Comparison of ENCODE assay signal across 8 cellular contexts in genomic region chr15:70323111-70323851, GRCh38.
A peak's percentile ranks its signal among the peaks of the same experiment; 100 is the strongest.
DNase-seq lines count a peak whose midpoint lies in the region; ATAC-seq, FAIRE-seq and TF ChIP-seq lines count a peak whose summit lies in the region.

No MANE protein-coding gene starts in this region.

- H3K27ac ChIP-seq in RWPE1: peak overlapping the region; percentile 65
- H3K27ac ChIP-seq in right cardiac atrium (ENCODE audit: low read length): no peak overlapping the region
- H3K27ac ChIP-seq in stomach: peak overlapping the region; percentile 51 to 82 (median 67)

- peaks cover 25% of the 10 kb centered on the region for H3K4me1 ChIP-seq in right cardiac atrium (ENCODE audit: control insufficient read depth, insufficient read depth, low read length)
- peaks cover 59 to 78% (median 68%) of the 10 kb centered on the region in 4 donors for H3K4me1 ChIP-seq in stomach

- H3K36me3 ChIP-seq in H7 (replicated peaks; ENCODE audit: control insufficient read depth, insufficient read depth, low read length) (no peaks in the 10 kb centered on the region), stomach (no peaks in the 10 kb centered on the region)

- H3K9me3 ChIP-seq in right cardiac atrium (ENCODE audit: control insufficient read depth, low read length) (no peaks in the 10 kb centered on the region), stomach (no peaks in the 10 kb centered on the region)

- peak; percentile 70 to 79 for ATAC-seq in right cardiac atrium
- ATAC-seq in HG03196 (IDR thresholded peaks at IDR 0.05; ENCODE audit: unreplicated experiment): no peak
- no peak for ATAC-seq in GM21515 (IDR thresholded peaks at IDR 0.05; ENCODE audit: unreplicated experiment)
- no peak for ATAC-seq in stimulated activated naive CD8-positive, alpha-beta T cell treated with anti-CD3 and anti-CD28 coated beads, Interleukin-15, Interleukin-2, amounts not matched to agents 100 U/mL and 50 U/mL, for 24 hours

- CTCF ChIA-PET in RWPE1 (lab: Yijun Ruan, JAX): interaction anchor here (0.6 to 0.7 kb wide), 2 partner anchors 8 to 277 kb away, joined by 3 to 4 read pairs; no protein-coding TSS in a partner anchor

- TF ChIP-seq EP300 in stomach (IDR thresholded peaks at IDR 0.05): no peak

- FAIRE-seq in D721Med (lab: Jason Lieb, UNC): no peak

- no peak for TF ChIP-seq CTCF in RWPE1 (conservative IDR thresholded peaks at IDR 0.05; ENCODE audit: low read depth)
- TF ChIP-seq CTCF in stomach (IDR thresholded peaks at IDR 0.05): no peak
- TF ChIP-seq CTCF in D721Med (IDR thresholded peaks at IDR 0.05; ENCODE audit: insufficient read depth, missing control alignments): no peak

- DNase-seq in H7 (peak; percentile 30), RWPE1 (ENCODE audit: low spot score) (no peak), right cardiac atrium (peak; percentile 68 to 90 (median 88)), stomach (peak; percentile 38), D721Med (ENCODE audit: insufficient read length, low spot score) (no peak)
- DNase-seq in stimulated activated naive CD8-positive, alpha-beta T cell treated with anti-CD3 and anti-CD28 coated beads, Interleukin-15, Interleukin-2, amounts not matched to agents 100 U/mL and 50 U/mL, for 24 hours: no peak

- POLR2A ChIA-PET in RWPE1 (lab: Yijun Ruan, JAX; ENCODE audit: low non-redundant PET): no interaction called here

- H3K4me3 ChIP-seq in H7 (ENCODE audit: insufficient read depth, low read depth, low read length) (no peak overlapping the region), right cardiac atrium (ENCODE audit: low read length) (no peak overlapping the region), stomach (no peak overlapping the region)

- no peak for TF ChIP-seq POLR2A in stomach (IDR thresholded peaks at IDR 0.05)

- H3K27me3 ChIP-seq in H7 (ENCODE audit: control insufficient read depth, insufficient read depth, low read length): no peaks in the 10 kb centered on the region; the same call in 1 of the 2 replicates
- H3K27me3 ChIP-seq in right cardiac atrium (ENCODE audit: control insufficient read depth, insufficient read depth): no peaks in the 10 kb centered on the region
- no peaks in the 10 kb centered on the region for H3K27me3 ChIP-seq in stomach

- 43% methylated on average over 11 of the region's 11 CpGs for WGBS in right cardiac atrium
- WGBS in stomach, 5 donors: 35 to 51% (median 42%) methylated on average over 10 to 11 of the region's 11 CpGs

- intact Hi-C loops in right cardiac atrium (cut with DNase I): no loop called here
- intact Hi-C loops in stomach (cut with DNase I; ENCODE audit: low total_unique reads): no loop called here

Comparison
In these comparisons a context has a peak if more than half of its experiments do, and no peak if none do; other contexts are left out.
1. DNase-seq: peak in H7 (single experiment), right cardiac atrium (3 of 3) and stomach (single experiment); none in RWPE1 (single experiment), D721Med (single experiment) and stimulated activated naive CD8-positive, alpha-beta T cell treated with anti-CD3 and anti-CD28 coated beads, Interleukin-15, Interleukin-2, amounts not matched to agents 100 U/mL and 50 U/mL, for 24 hours (single experiment).
2. ATAC-seq: peak in right cardiac atrium (2 of 2); none in HG03196 (single experiment), GM21515 (single experiment) and stimulated activated naive CD8-positive, alpha-beta T cell treated with anti-CD3 and anti-CD28 coated beads, Interleukin-15, Interleukin-2, amounts not matched to agents 100 U/mL and 50 U/mL, for 24 hours (single experiment).